11 cellular contexts compared by ENCODE assay signal in genomic region chr3:16140116-16140893, GRCh38. TPM values are rescaled to one million over a fixed set of nuclear protein-coding genes. Genes with fewer than 3 reads are reported as not detected.
DNase-seq lines count a peak whose midpoint lies in the region; ATAC-seq, FAIRE-seq and TF ChIP-seq lines count a peak whose summit lies in the region.
"Had no signal": no experiment of that assay in that cellular context is flagged by ENCODE, and none has a peak within 500 bp of the region (broad histone marks: within the 10 kb centered on the region; RNA-seq: fewer than 3 reads in every experiment).

No MANE protein-coding gene starts in this region.

- H3K36me3 ChIP-seq in lower lobe of right lung, result no peaks in the 10 kb centered on the region
- no peaks in the 10 kb centered on the region for H3K36me3 ChIP-seq in thyroid gland

- peak in 1 of 2 donors; percentile 19 for ATAC-seq in lower lobe of right lung

- WGBS in thyroid gland, 2 donors, result 30 to 47% methylated on average over 6 of the region's 6 CpGs

- peak; percentile 67 for DNase-seq in LHCN-M2 (ENCODE audit: low read depth)
- DNase-seq in epithelial cell of esophagus (ENCODE audit: low read depth), result peak; percentile 74
- DNase-seq in lower lobe of right lung, result no peak
- peak; percentile 45 to 63 for DNase-seq in thyroid gland
- DNase-seq in HT-29 (ENCODE audit: low spot score), result no peak
- no peak for DNase-seq in GM20000 (ENCODE audit: low spot score)
- DNase-seq in GM12892 (ENCODE audit: insufficient read length), result no peak
- DNase-seq in amniotic stem cell (lab: John Stamatoyannopoulos, UW), result no peak
- DNase-seq: DND-41 had no signal

- H3K4me1 ChIP-seq in lower lobe of right lung (peaks cover 9% of the 10 kb centered on the region), thyroid gland (peaks cover 13 to 15% of the 10 kb centered on the region in 2 donors)

- H3K27ac ChIP-seq in lower lobe of right lung (peak overlapping the region; percentile 56), thyroid gland (peak overlapping the region; percentile 73 to 87 (median 83))

- H3K4me3 ChIP-seq in epithelial cell of esophagus (ENCODE audit: low read length) (no peak overlapping the region), lower lobe of right lung (no peak overlapping the region), thyroid gland (replicated peaks in 1 of 3) (no peak overlapping the region)

- no peak for FAIRE-seq in GM12892 (lab: Jason Lieb, UNC)
- FAIRE-seq: TTC549 had no signal

- TF ChIP-seq CTCF in epithelial cell of esophagus (IDR thresholded peaks at IDR 0.05; ENCODE audit: insufficient read depth, low read depth, low read length, missing control alignments), result no peak
- TF ChIP-seq CTCF in lower lobe of right lung (IDR thresholded peaks at IDR 0.05), result no peak
- TF ChIP-seq CTCF in thyroid gland (IDR thresholded peaks at IDR 0.05), result no peak
- TF ChIP-seq CTCF in GM20000 (IDR thresholded peaks at IDR 0.05; ENCODE audit: extremely low read depth, missing control alignments), result no peak

- TF ChIP-seq POLR2A in thyroid gland (IDR thresholded peaks at IDR 0.05), result no peak
- TF ChIP-seq POLR2A in GM12892 (IDR thresholded peaks at IDR 0.05; ENCODE audit: low read depth, low read length), result no peak

- H3K27me3 ChIP-seq in lower lobe of right lung (ENCODE audit: low read depth) (no peaks in the 10 kb centered on the region), thyroid gland (no peaks in the 10 kb centered on the region)

- no peaks in the 10 kb centered on the region for H3K9me3 ChIP-seq in lower lobe of right lung
- no peaks in the 10 kb centered on the region for H3K9me3 ChIP-seq in thyroid gland

- intact Hi-C loops in lower lobe of right lung (cut with DNase I), result no loop called here
- intact Hi-C loops in thyroid gland (cut with DNase I), result no loop called here

RNA-seq across cellular contexts. Expression of gene GALNT15, which starts 34.2 kb away (rescaled TPM):
- total RNA-seq in LHCN-M2 (2014; rRNA removed) (2.1 and 3.1 TPM in 2 replicates), lower lobe of right lung (9.8 TPM), thyroid gland (100 to 1,000 TPM in 1 of 4 donors, 10 to 100 TPM in 3; 21.3 to 226 (median 49.4) TPM)
- polyA plus RNA-seq in LHCN-M2 (2012), result 0.97 TPM
- total RNA-seq in HT-29 (2014; rRNA removed; shearing (Covaris generic)), result not detected in 2 replicates
- polyA plus RNA-seq in GM12892 (2012; ENCODE audit: missing spikeins), result not detected
- total RNA-seq: activated T-helper 2 cell treated with anti-CD3 and anti-CD28 coated beads, Interferon-gamma antibody, Interleukin-2, Interleukin-4, amounts not matched to agents 10 μg/mL and 5 μg/mL and 100 μg/mL, durations not matched to agents 14 hours and 24 hours and 36 hours had no signal

Comparison
In these comparisons a context has a peak if more than half of its experiments do, and no peak if none do; other contexts are left out.
1. DNase-seq: peak in LHCN-M2 (single experiment), epithelial cell of esophagus (single experiment) and thyroid gland (2 of 2); none in lower lobe of right lung (single experiment), HT-29 (single experiment), GM20000 (single experiment), GM12892 (single experiment) and amniotic stem cell (single experiment).